ENCODE assay signal across 1 cellular context in genomic region chr16:1705688-1706385, GRCh38.
TF ChIP-seq lines count a peak whose summit lies in the region.

TSS of gene MAPK8IP3 (plus strand) at chr16:1706195. CDS start at chr16:1706340, 145 bp downstream.

TF ChIP-seq in K562, 482 proteins besides CTCF, POLR2A, EP300 and RAD21 (continued from another document and continues in another):
- TF ChIP-seq USF1 (CRISPR knock-in tag; IDR thresholded peaks at IDR 0.05) (no peak), TAF9B (IDR thresholded peaks at IDR 0.05; ENCODE audit: partially characterized antibody) (no peak), FOXP4 (CRISPR knock-in tag; IDR thresholded peaks at IDR 0.05; ENCODE audit: borderline replicate concordance) (no peak), GATAD2A (IDR thresholded peaks at IDR 0.05) (no peak), HDGF (IDR thresholded peaks at IDR 0.05) (no peak), CEBPG (CRISPR knock-in tag; IDR thresholded peaks at IDR 0.05) (no peak), CEBPG (tag; conservative IDR thresholded peaks at IDR 0.05 in 1 of 2, IDR thresholded peaks at IDR 0.05 in 1 of 2) (no peak), STAT5A (IDR thresholded peaks at IDR 0.05; ENCODE audit: borderline replicate concordance, low read length) (no peak), SPI1 (IDR thresholded peaks at IDR 0.05; ENCODE audit: borderline replicate concordance, low read depth, low read length) (no peak), GTF2A2 (tag; IDR thresholded peaks at IDR 0.05) (no peak; the same call in 1 of the 2 replicates), ZNF778 (CRISPR knock-in tag; IDR thresholded peaks at IDR 0.05) (no peak), SLC30A9 (CRISPR knock-in tag; IDR thresholded peaks at IDR 0.05) (no peak), NFRKB (IDR thresholded peaks at IDR 0.05; ENCODE audit: low read depth) (no peak), ZFP30 (CRISPR knock-in tag; IDR thresholded peaks at IDR 0.05; ENCODE audit: borderline replicate concordance) (no peak), JUNB (CRISPR knock-in tag; conservative IDR thresholded peaks at IDR 0.05) (no peak), ZNF589 (CRISPR knock-in tag; IDR thresholded peaks at IDR 0.05; ENCODE audit: low read depth) (no peak), WHSC1 (IDR thresholded peaks at IDR 0.05; ENCODE audit: low read length) (no peak), XRCC4 (IDR thresholded peaks at IDR 0.05; ENCODE audit: extremely low read depth, insufficient read depth, insufficient read length) (no peak), SMARCC2 (IDR thresholded peaks at IDR 0.05; ENCODE audit: low read depth) (peak; percentile 4; the same call in 1 of the 2 replicates), RBM39 (optimal IDR thresholded peaks at IDR 0.05; ENCODE audit: low read depth, low read length) (no peak), E2F3 (CRISPR knock-in tag; IDR thresholded peaks at IDR 0.05) (peak; percentile 51), COPS2 (conservative IDR thresholded peaks at IDR 0.05) (no peak), ARHGAP35 (IDR thresholded peaks at IDR 0.05; ENCODE audit: partially characterized antibody) (no peak), HBP1 (CRISPR knock-in tag; IDR thresholded peaks at IDR 0.05) (0 out of 2 replicates have a peak, but pooled peaks have one; percentile 35), DMBX1 (CRISPR knock-in tag; IDR thresholded peaks at IDR 0.05; ENCODE audit: borderline replicate concordance) (no peak), SP2 (IDR thresholded peaks at IDR 0.05; ENCODE audit: extremely low read depth, low read depth, low read length, poor library complexity, severe bottlenecking) (peak; percentile 73), DIDO1 (tag; IDR thresholded peaks at IDR 0.05; ENCODE audit: low read depth) (no peak; the same call in 1 of the 2 replicates), PCBP1 (IDR thresholded peaks at IDR 0.05; ENCODE audit: low read depth, low read length, poor library complexity, severe bottlenecking) (peak; percentile 85), HNRNPH1 (optimal IDR thresholded peaks at IDR 0.05; ENCODE audit: low read depth, low read length) (no peak), SMAD1 (IDR thresholded peaks at IDR 0.05; ENCODE audit: low read depth, low read length, partially characterized antibody) (peak; percentile 20), ARNT (IDR thresholded peaks at IDR 0.05) (0 out of 4 replicates have a peak, but pooled peaks of 1 of the 2 experiments have one; percentile 28), NFIC (IDR thresholded peaks at IDR 0.05) (peak; percentile 33; the same call in 1 of the 2 replicates), MED1 (CRISPR knock-in tag; IDR thresholded peaks at IDR 0.05; ENCODE audit: borderline replicate concordance) (no peak), PTRF (tag; IDR thresholded peaks at IDR 0.05) (no peak), NR2C1 (IDR thresholded peaks at IDR 0.05) (no peak), NR2C1 (tag; IDR thresholded peaks at IDR 0.05) (no peak), KAT7 (CRISPR knock-in tag; IDR thresholded peaks at IDR 0.05; ENCODE audit: borderline replicate concordance) (no peak), FOSL1 (tag; conservative IDR thresholded peaks at IDR 0.05) (no peak; the same call in 1 of the 2 replicates), ZNF717 (CRISPR knock-in tag; IDR thresholded peaks at IDR 0.05) (no peak)
- TF ChIP-seq, protein P1, sequence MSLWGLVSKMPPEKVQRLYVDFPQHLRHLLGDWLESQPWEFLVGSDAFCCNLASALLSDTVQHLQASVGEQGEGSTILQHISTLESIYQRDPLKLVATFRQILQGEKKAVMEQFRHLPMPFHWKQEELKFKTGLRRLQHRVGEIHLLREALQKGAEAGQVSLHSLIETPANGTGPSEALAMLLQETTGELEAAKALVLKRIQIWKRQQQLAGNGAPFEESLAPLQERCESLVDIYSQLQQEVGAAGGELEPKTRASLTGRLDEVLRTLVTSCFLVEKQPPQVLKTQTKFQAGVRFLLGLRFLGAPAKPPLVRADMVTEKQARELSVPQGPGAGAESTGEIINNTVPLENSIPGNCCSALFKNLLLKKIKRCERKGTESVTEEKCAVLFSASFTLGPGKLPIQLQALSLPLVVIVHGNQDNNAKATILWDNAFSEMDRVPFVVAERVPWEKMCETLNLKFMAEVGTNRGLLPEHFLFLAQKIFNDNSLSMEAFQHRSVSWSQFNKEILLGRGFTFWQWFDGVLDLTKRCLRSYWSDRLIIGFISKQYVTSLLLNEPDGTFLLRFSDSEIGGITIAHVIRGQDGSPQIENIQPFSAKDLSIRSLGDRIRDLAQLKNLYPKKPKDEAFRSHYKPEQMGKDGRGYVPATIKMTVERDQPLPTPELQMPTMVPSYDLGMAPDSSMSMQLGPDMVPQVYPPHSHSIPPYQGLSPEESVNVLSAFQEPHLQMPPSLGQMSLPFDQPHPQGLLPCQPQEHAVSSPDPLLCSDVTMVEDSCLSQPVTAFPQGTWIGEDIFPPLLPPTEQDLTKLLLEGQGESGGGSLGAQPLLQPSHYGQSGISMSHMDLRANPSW (CRISPR knock-in tag; IDR thresholded peaks at IDR 0.05) = no peak
- TF ChIP-seq, protein P2, sequence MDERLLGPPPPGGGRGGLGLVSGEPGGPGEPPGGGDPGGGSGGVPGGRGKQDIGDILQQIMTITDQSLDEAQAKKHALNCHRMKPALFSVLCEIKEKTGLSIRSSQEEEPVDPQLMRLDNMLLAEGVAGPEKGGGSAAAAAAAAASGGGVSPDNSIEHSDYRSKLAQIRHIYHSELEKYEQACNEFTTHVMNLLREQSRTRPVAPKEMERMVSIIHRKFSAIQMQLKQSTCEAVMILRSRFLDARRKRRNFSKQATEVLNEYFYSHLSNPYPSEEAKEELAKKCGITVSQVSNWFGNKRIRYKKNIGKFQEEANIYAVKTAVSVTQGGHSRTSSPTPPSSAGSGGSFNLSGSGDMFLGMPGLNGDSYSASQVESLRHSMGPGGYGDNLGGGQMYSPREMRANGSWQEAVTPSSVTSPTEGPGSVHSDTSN (CRISPR knock-in tag; IDR thresholded peaks at IDR 0.05; ENCODE audit: low read depth) = peak; percentile 85
- TF ChIP-seq, protein P2 (tag; conservative IDR thresholded peaks at IDR 0.05; ENCODE audit: low read depth) = no peak
- TF ChIP-seq, protein P3, sequence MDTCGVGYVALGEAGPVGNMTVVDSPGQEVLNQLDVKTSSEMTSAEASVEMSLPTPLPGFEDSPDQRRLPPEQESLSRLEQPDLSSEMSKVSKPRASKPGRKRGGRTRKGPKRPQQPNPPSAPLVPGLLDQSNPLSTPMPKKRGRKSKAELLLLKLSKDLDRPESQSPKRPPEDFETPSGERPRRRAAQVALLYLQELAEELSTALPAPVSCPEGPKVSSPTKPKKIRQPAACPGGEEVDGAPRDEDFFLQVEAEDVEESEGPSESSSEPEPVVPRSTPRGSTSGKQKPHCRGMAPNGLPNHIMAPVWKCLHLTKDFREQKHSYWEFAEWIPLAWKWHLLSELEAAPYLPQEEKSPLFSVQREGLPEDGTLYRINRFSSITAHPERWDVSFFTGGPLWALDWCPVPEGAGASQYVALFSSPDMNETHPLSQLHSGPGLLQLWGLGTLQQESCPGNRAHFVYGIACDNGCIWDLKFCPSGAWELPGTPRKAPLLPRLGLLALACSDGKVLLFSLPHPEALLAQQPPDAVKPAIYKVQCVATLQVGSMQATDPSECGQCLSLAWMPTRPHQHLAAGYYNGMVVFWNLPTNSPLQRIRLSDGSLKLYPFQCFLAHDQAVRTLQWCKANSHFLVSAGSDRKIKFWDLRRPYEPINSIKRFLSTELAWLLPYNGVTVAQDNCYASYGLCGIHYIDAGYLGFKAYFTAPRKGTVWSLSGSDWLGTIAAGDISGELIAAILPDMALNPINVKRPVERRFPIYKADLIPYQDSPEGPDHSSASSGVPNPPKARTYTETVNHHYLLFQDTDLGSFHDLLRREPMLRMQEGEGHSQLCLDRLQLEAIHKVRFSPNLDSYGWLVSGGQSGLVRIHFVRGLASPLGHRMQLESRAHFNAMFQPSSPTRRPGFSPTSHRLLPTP (IDR thresholded peaks at IDR 0.05; ENCODE audit: borderline replicate concordance, extremely low read depth, insufficient read length) = no peak
- TF ChIP-seq, protein P4, sequence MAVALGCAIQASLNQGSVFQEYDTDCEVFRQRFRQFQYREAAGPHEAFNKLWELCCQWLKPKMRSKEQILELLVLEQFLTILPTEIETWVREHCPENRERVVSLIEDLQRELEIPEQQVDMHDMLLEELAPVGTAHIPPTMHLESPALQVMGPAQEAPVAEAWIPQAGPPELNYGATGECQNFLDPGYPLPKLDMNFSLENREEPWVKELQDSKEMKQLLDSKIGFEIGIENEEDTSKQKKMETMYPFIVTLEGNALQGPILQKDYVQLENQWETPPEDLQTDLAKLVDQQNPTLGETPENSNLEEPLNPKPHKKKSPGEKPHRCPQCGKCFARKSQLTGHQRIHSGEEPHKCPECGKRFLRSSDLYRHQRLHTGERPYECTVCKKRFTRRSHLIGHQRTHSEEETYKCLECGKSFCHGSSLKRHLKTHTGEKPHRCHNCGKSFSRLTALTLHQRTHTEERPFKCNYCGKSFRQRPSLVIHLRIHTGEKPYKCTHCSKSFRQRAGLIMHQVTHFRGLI (CRISPR knock-in tag; IDR thresholded peaks at IDR 0.05) = no peak
- TF ChIP-seq, protein P5, sequence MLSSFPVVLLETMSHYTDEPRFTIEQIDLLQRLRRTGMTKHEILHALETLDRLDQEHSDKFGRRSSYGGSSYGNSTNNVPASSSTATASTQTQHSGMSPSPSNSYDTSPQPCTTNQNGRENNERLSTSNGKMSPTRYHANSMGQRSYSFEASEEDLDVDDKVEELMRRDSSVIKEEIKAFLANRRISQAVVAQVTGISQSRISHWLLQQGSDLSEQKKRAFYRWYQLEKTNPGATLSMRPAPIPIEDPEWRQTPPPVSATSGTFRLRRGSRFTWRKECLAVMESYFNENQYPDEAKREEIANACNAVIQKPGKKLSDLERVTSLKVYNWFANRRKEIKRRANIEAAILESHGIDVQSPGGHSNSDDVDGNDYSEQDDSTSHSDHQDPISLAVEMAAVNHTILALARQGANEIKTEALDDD (IDR thresholded peaks at IDR 0.05) = no peak
